In genomic region chr10:14822879-14823755, GRCh38 we compare ENCODE assay signal across 8 cellular contexts. TPM values are rescaled to one million over a fixed set of nuclear protein-coding genes. Genes with fewer than 3 reads are reported as not detected.
DNase-seq lines count a peak whose midpoint lies in the region; ATAC-seq and TF ChIP-seq lines count a peak whose summit lies in the region.

No MANE protein-coding gene starts in this region.

- in situ Hi-C loops in KBM-7 (cut with MboI; ENCODE audit: low pct_unique_long_range_greater_than_20kb, low sequenced_read_pairs): no loop called here

- H3K4me3 ChIP-seq in mucosa of descending colon: no peak overlapping the region

- no peaks in the 10 kb centered on the region for H3K9me3 ChIP-seq in mucosa of descending colon

- DNase-seq in NCI-H1417 (lab: John Stamatoyannopoulos, UW) (peak in 2 of 3 experiments; percentile 19 to 55), NCI-H1417 treated with DMSO at 0.1 percent for 48 hours (lab: John Stamatoyannopoulos, UW) (no peak), KBM-7 (peak; percentile 57), UCSD-AML1 (lab: John Stamatoyannopoulos, UW; ENCODE audit: unreplicated experiment) (peak; percentile 25), mucosa of descending colon (peak in 1 of 3 donors; percentile 71)
- DNase-seq in effector CD8-positive, alpha-beta T cell (lab: John Stamatoyannopoulos, UW): peak; percentile 2

- H3K4me1 ChIP-seq in mucosa of descending colon (ENCODE audit: low read depth): no peaks in the 10 kb centered on the region

- no peaks in the 10 kb centered on the region for H3K36me3 ChIP-seq in mucosa of descending colon (ENCODE audit: low read depth)

- peak; percentile 19 for TF ChIP-seq CTCF in mucosa of descending colon (IDR thresholded peaks at IDR 0.05)

- intact Hi-C loops in mucosa of descending colon (cut with DNase I, micrococcal nuclease): loop anchor here (5.0 to 10.0 kb wide), 2 partner anchors 286 to 288 kb away; no protein-coding TSS in a partner anchor

- ATAC-seq in mucosa of descending colon: peak; percentile 45
- no peak for ATAC-seq in GM21717 (IDR thresholded peaks at IDR 0.05; ENCODE audit: unreplicated experiment)
- ATAC-seq in GM21528 (IDR thresholded peaks at IDR 0.05; ENCODE audit: low FRiP score, unreplicated experiment): no peak

RNA-seq across cellular contexts. Expression of gene CDNF, which starts 14.7 kb away (rescaled TPM):
- total RNA-seq in mucosa of descending colon: 1 to 10 TPM in 2 of 3 donors, under 1 TPM in 1; 0.82 to 2.4 (median 2.2) TPM

RNA-seq across cellular contexts. Expression of gene HSPA14, which starts 15.0 kb away (rescaled TPM):
- total RNA-seq in mucosa of descending colon: 10 to 100 TPM; 10.5 to 20.1 (median 13.3) TPM

RNA-seq across cellular contexts. Expression of gene MSANTD7, which starts 15.0 kb away (rescaled TPM):
- total RNA-seq in mucosa of descending colon: 10 to 100 TPM; 11.2 to 14.1 (median 14.0) TPM

RNA-seq across cellular contexts. Expression of gene FAM107B, which starts 48.4 kb away (rescaled TPM):
- total RNA-seq in mucosa of descending colon: 10 to 100 TPM; 45.6 to 77.7 (median 76.9) TPM

RNA-seq across cellular contexts. Expression of gene SUV39H2, which starts 55.5 kb away (rescaled TPM):
- 1 to 10 TPM; 5.4 to 9.3 (median 7.3) TPM for total RNA-seq in mucosa of descending colon
